Comparison of ENCODE assay signal across 7 cellular contexts in genomic region chr19:14345364-14345763, GRCh38.
"Had no signal": no experiment of that assay in that cellular context is flagged by ENCODE, and none has a peak within 500 bp of the region (broad histone marks: within the 10 kb centered on the region; RNA-seq: fewer than 3 reads in every experiment).

No MANE protein-coding gene starts in this region.

- H3K27ac ChIP-seq: HL-60 had no signal

- H3K4me1 Mint-ChIP-seq: GM23338 had no signal

- H3K27ac Mint-ChIP-seq: GM23338, H9, HFFc6 had no signal

- H3K4me3 ChIP-seq: GM23338, K562 had no signal

- H3K4me3 Mint-ChIP-seq: GM23338, HFFc6 had no signal

- DNase-seq: H9, HCEC 1CT, HFFc6, IMR-90 had no signal

- H3K4me2 ChIP-seq: GM23338 had no signal

- H3K9me3 Mint-ChIP-seq: GM23338, H9, HFFc6 had no signal
